ENCODE assay signal across 3 cellular contexts in genomic region chr1:222785553-222785952, GRCh38.
TF ChIP-seq lines count a peak whose summit lies in the region.

No MANE protein-coding gene starts in this region.

TF ChIP-seq in A549, 52 proteins besides CTCF, POLR2A, EP300 and RAD21:
- TF ChIP-seq MAFK (IDR thresholded peaks at IDR 0.05; ENCODE audit: partially characterized antibody) (peak; percentile 16), KDM5A (IDR thresholded peaks at IDR 0.05) (no peak)
TF ChIP-seq in A549: peak in this region for 1.

TF ChIP-seq in IMR-90, 13 proteins besides CTCF, POLR2A, EP300 and RAD21:
- TF ChIP-seq MAFK (IDR thresholded peaks at IDR 0.05; ENCODE audit: low read depth, low read length), result 0 out of 2 replicates have a peak, but pooled peaks have one; percentile 31
- TF ChIP-seq BHLHE40 (IDR thresholded peaks at IDR 0.05; ENCODE audit: low read depth, low read length), result no peak

TF ChIP-seq in endothelial cell of umbilical vein, 7 proteins besides CTCF, POLR2A, EP300 and RAD21:
- TF ChIP-seq MYC (IDR thresholded peaks at IDR 0.05; ENCODE audit: low read depth, low read length), result no peak
- TF ChIP-seq POLR2AphosphoS5 (IDR thresholded peaks at IDR 0.05; ENCODE audit: insufficient read depth, low read depth, low read length), result no peak
- TF ChIP-seq FOS (IDR thresholded peaks at IDR 0.05; ENCODE audit: borderline replicate concordance, insufficient read depth, low read length), result no peak
